ENCODE assay signal across 13 cellular contexts in genomic region chr6:117776441-117776840, GRCh38.
DNase-seq lines count a peak whose midpoint lies in the region; ATAC-seq, FAIRE-seq and TF ChIP-seq lines count a peak whose summit lies in the region.
"Had no signal": no experiment of that assay in that cellular context is flagged by ENCODE, and none has a peak within 500 bp of the region (broad histone marks: within the 10 kb centered on the region; RNA-seq: fewer than 3 reads in every experiment).

No MANE protein-coding gene starts in this region.

- intact Hi-C loops in IMR-90 (cut with micrococcal nuclease): no loop called here
- intact Hi-C loops in GM12878 (cut with micrococcal nuclease; ENCODE audit: unreplicated experiment): no loop called here
- intact Hi-C loops in lower leg skin (cut with DNase I; ENCODE audit: low total_unique reads): no loop called here
- intact Hi-C loops in ascending aorta (cut with DNase I): no loop called here

- no peak overlapping the region for H4K91ac ChIP-seq in IMR-90 (ENCODE audit: insufficient read depth, low read depth, low read length)

- no peak overlapping the region for H3K4ac ChIP-seq in IMR-90 (ENCODE audit: low read depth, low read length)

- H3K27me3 ChIP-seq in IMR-90 (ENCODE audit: control insufficient read depth, insufficient read depth, low read length) (no peaks in the 10 kb centered on the region), GM12878 (replicated peaks in 1 of 2; ENCODE audit: control insufficient read depth in 2 of 2, insufficient read depth in 2 of 2, low read length in 1 of 2) (no peaks in the 10 kb centered on the region), ascending aorta (no peaks in the 10 kb centered on the region)

- no peaks in the 10 kb centered on the region for H3K79me1 ChIP-seq in IMR-90 (ENCODE audit: low read depth in 1 of 2, low read length in 2 of 2)

- H3K36me3 ChIP-seq in IMR-90 (ENCODE audit: control insufficient read depth, insufficient read depth, low read length) (no peaks in the 10 kb centered on the region), GM12878 (ENCODE audit: control insufficient read depth in 2 of 2, insufficient read depth in 2 of 2, low read length in 1 of 2) (no peaks in the 10 kb centered on the region), ascending aorta (no peaks in the 10 kb centered on the region)

- H3K14ac ChIP-seq in IMR-90 (replicated peaks; ENCODE audit: low read depth, low read length): no peak overlapping the region

- H3K9ac ChIP-seq in IMR-90 (ENCODE audit: low read depth, low read length): no peak overlapping the region
- H3K9ac ChIP-seq in GM12878 (ENCODE audit: control insufficient read depth, insufficient read depth, low read length): no peak overlapping the region

- H2AK5ac ChIP-seq in IMR-90 (ENCODE audit: low read depth, low read length): no peak overlapping the region

- no peak overlapping the region for H4K8ac ChIP-seq in IMR-90 (ENCODE audit: low read depth in 2 of 2, low read length in 2 of 2)

- in situ Hi-C loops in IMR-90 (cut with MboI; ENCODE audit: low sequenced_read_pairs) (no loop called here), GM12878 (cut with MboI) (no loop called here)

- CTCF ChIA-PET in A549 (lab: Yijun Ruan, JAX) (interaction anchor here (0.9 kb wide), 1 partner anchor 36 kb away, joined by 3 read pairs; no protein-coding TSS in a partner anchor), IMR-90 (lab: Yijun Ruan, JAX) (interaction anchor here (1.2 kb wide), 1 partner anchor 10 kb away, joined by 3 read pairs; no protein-coding TSS in a partner anchor), GM12878 (lab: Yijun Ruan, JAX) (interaction anchor here (0.6 to 2.2 kb wide), 8 partner anchors 9 to 298 kb away, joined by 3 to 8 read pairs (median 3); no protein-coding TSS in a partner anchor)

- SMC1A ChIA-PET in GM12878 (lab: Charles Lee; ENCODE audit: uncharacterized antibody, unreplicated experiment): interaction anchor here (0.8 kb wide), 1 partner anchor 396 kb away, joined by 3 read pairs; no protein-coding TSS in a partner anchor

- TF ChIP-seq POLR2A in A549 (IDR thresholded peaks at IDR 0.05; ENCODE audit: low read length) (no peak), IMR-90 (IDR thresholded peaks at IDR 0.05; ENCODE audit: low read depth, low read length) (no peak), GM12878 (IDR thresholded peaks at IDR 0.05; ENCODE audit: low read depth, low read length) (no peak), lower leg skin (IDR thresholded peaks at IDR 0.05) (no peak)

- H2AK9ac ChIP-seq in IMR-90 (replicated peaks; ENCODE audit: low read depth, low read length, poor library complexity): no peak overlapping the region

- H3K27ac ChIP-seq in A549: no peak overlapping the region
- H3K27ac ChIP-seq in IMR-90 (ENCODE audit: insufficient read depth, low read length): no peak overlapping the region
- no peak overlapping the region for H3K27ac ChIP-seq in GM12878 (ENCODE audit: control insufficient read depth, insufficient read depth)
- H3K27ac ChIP-seq in ascending aorta: no peak overlapping the region
- H3K27ac ChIP-seq: epithelial cell of prostate had no signal

- H3K18ac ChIP-seq in IMR-90 (ENCODE audit: low read depth, low read length): no peak overlapping the region

- H2BK120ac ChIP-seq in IMR-90 (ENCODE audit: low read depth, low read length): no peak overlapping the region

- H3K4me1 ChIP-seq in A549 (no peaks in the 10 kb centered on the region), IMR-90 (ENCODE audit: control insufficient read depth, insufficient read depth, low read length) (no peaks in the 10 kb centered on the region), GM12878 (ENCODE audit: control insufficient read depth, insufficient read depth, low read length) (peaks cover 14% of the 10 kb centered on the region), ascending aorta (no peaks in the 10 kb centered on the region)

- peak; percentile 65 to 66; a peak in 4 of 6 replicates for ATAC-seq in A549
- peak; percentile 40 for ATAC-seq in GM18870 (IDR thresholded peaks at IDR 0.05; ENCODE audit: unreplicated experiment)
- ATAC-seq in IMR-90 (ENCODE audit: low read depth): 0 out of 2 replicates have a peak, but pooled peaks have one; percentile 29
- peak; percentile 74 for ATAC-seq in GM12878

- TF ChIP-seq CTCF in A549 (IDR thresholded peaks at IDR 0.05) (no peak), IMR-90 (conservative IDR thresholded peaks at IDR 0.05; ENCODE audit: low read depth, low read length) (peak; percentile 32), GM12878 (IDR thresholded peaks at IDR 0.05 in 2 of 3, conservative IDR thresholded peaks at IDR 0.05 in 1 of 3; ENCODE audit: control insufficient read depth in 2 of 3, extremely low read depth in 1 of 3, insufficient read depth in 1 of 3, low read depth in 3 of 3, low read length in 3 of 3) (peak; percentile 23 to 47 (median 42); a peak in 5 of 6 replicates), lower leg skin (IDR thresholded peaks at IDR 0.05) (no peak), ascending aorta (IDR thresholded peaks at IDR 0.05) (no peak)

- POLR2A ChIA-PET in A549 (lab: Yijun Ruan, JAX): no interaction called here
- POLR2A ChIA-PET in IMR-90 (lab: Charles Lee; ENCODE audit: unreplicated experiment): no interaction called here
- POLR2A ChIA-PET in GM12878 (lab: Charles Lee): no interaction called here

- no peak overlapping the region for H3K56ac ChIP-seq in IMR-90 (ENCODE audit: extremely low read depth, insufficient read depth, low read length)

- H2BK15ac ChIP-seq in IMR-90 (ENCODE audit: low read depth, low read length): no peak overlapping the region

- no peaks in the 10 kb centered on the region for H4K20me1 ChIP-seq in IMR-90 (ENCODE audit: insufficient read depth, low read length)
- no peaks in the 10 kb centered on the region for H4K20me1 ChIP-seq in GM12878 (ENCODE audit: control insufficient read depth, insufficient read depth)

- no peak overlapping the region for H3K4me2 ChIP-seq in A549
- no peak overlapping the region for H3K4me2 ChIP-seq in IMR-90 (ENCODE audit: low read depth, low read length)
- H3K4me2 ChIP-seq in GM12878 (ENCODE audit: control insufficient read depth, insufficient read depth): no peak overlapping the region

- no peak overlapping the region for H2BK5ac ChIP-seq in IMR-90 (ENCODE audit: low read depth, low read length, poor library complexity, severe bottlenecking)

- H3K23ac ChIP-seq in IMR-90 (ENCODE audit: low read depth, low read length): no peak overlapping the region

- DNase-seq in A549 (ENCODE audit: low read depth in 1 of 2, low spot score in 1 of 2): no peak
- DNase-seq in IMR-90: peak; percentile 1
- DNase-seq in GM12878 (ENCODE audit: low read depth, low spot score): no peak
- no peak for DNase-seq in lower leg skin (ENCODE audit: low spot score in 2 of 2)
- no peak for DNase-seq in anterior cingulate cortex (lab: John Stamatoyannopoulos, UW)
- DNase-seq in cerebellar cortex (ENCODE audit: low spot score): no peak
- DNase-seq in ascending aorta (ENCODE audit: low spot score in 2 of 2): no peak
- DNase-seq: COR-L47, HFFc6, naive B cell, NCI-H69 had no signal

- BruUV-seq in IMR-90 (replicated peaks; lab: Mats Ljungman, UMichigan) (no TSS peak), GM12878 (replicated peaks; lab: Mats Ljungman, UMichigan) (no TSS peak)

- H3K9me3 ChIP-seq in A549 (no peaks in the 10 kb centered on the region), IMR-90 (ENCODE audit: control insufficient read depth, insufficient read depth, low read length) (no peaks in the 10 kb centered on the region), GM12878 (replicated peaks; ENCODE audit: control insufficient read depth, insufficient read depth, low read length) (no peaks in the 10 kb centered on the region), ascending aorta (no peaks in the 10 kb centered on the region)

- 26% methylated on average over 3 of the region's 3 CpGs for WGBS in A549 (ENCODE audit: missing lambda C conversion rate)
- WGBS in IMR-90 (ENCODE audit: extremely low coverage in 2 of 2, insufficient read length in 1 of 2), 2 experiments: 62% methylated on average over 3 of the region's 3 CpGs; no CpG with 5 or more reads in 1 of the 2 experiments
- 37% methylated on average over 3 of the region's 3 CpGs for WGBS in GM12878 (ENCODE audit: insufficient coverage, insufficient replicate concordance, low lambda C conversion rate, missing lambda C conversion rate)
- 40 to 61% methylated on average over 3 of the region's 3 CpGs for WGBS in lower leg skin, 2 donors

- H3K4me3 ChIP-seq in A549: no peak overlapping the region
- H3K4me3 ChIP-seq in IMR-90 (ENCODE audit: insufficient read depth, low read depth, low read length): no peak overlapping the region
- no peak overlapping the region for H3K4me3 ChIP-seq in GM12878
- H3K4me3 ChIP-seq in lower leg skin (ENCODE audit: low read depth, poor library complexity, severe bottlenecking): no peak overlapping the region
- H3K4me3 ChIP-seq in ascending aorta: no peak overlapping the region

- H2BK20ac ChIP-seq in IMR-90 (ENCODE audit: low read depth, low read length): no peak overlapping the region

- no peak for FAIRE-seq in A549 (lab: Jason Lieb, UNC)
- FAIRE-seq in GM12878 (lab: Jason Lieb, UNC): no peak

- dilution Hi-C loops in IMR-90 (cut with HindIII; ENCODE audit: low sequenced_read_pairs, unreplicated experiment): no loop called here

- H2AFZ ChIP-seq in IMR-90 (replicated peaks; ENCODE audit: low read length, poor library complexity) (no peak overlapping the region), GM12878 (ENCODE audit: control insufficient read depth, low read depth, low read length) (no peak overlapping the region)

- H3K79me2 ChIP-seq in GM12878 (ENCODE audit: control insufficient read depth, insufficient read depth, low read length): no peaks in the 10 kb centered on the region

- TF ChIP-seq RAD21 in A549 (conservative IDR thresholded peaks at IDR 0.05 in 1 of 2, IDR thresholded peaks at IDR 0.05 in 1 of 2) (no peak), IMR-90 (IDR thresholded peaks at IDR 0.05; ENCODE audit: low read length) (no peak), GM12878 (IDR thresholded peaks at IDR 0.05; ENCODE audit: insufficient read depth, low read depth, low read length) (peak; percentile 31; the same call in 1 of the 2 replicates)

- RAD21 ChIA-PET in GM12878 (lab: Charles Lee; ENCODE audit: unreplicated experiment): interaction anchor here (1.0 to 1.1 kb wide), 2 partner anchors 13 to 98 kb away, joined by 3 read pairs; no protein-coding TSS in a partner anchor

- no peaks in the 10 kb centered on the region for H3K9me1 ChIP-seq in IMR-90 (ENCODE audit: insufficient read depth, low read length)

- no peak overlapping the region for H4K5ac ChIP-seq in IMR-90 (ENCODE audit: low read depth, low read length)

- TF ChIP-seq EP300 in A549 (IDR thresholded peaks at IDR 0.05) (no peak), GM12878 (IDR thresholded peaks at IDR 0.05; ENCODE audit: borderline replicate concordance in 1 of 2, control insufficient read depth in 1 of 2, low read depth in 2 of 2, low read length in 2 of 2) (no peak)

TF ChIP-seq in A549, 52 proteins besides CTCF, POLR2A, EP300 and RAD21 (continues in another document):
- no peak for TF ChIP-seq NFE2L2 (conservative IDR thresholded peaks at IDR 0.05; ENCODE audit: low read length)
- no peak for TF ChIP-seq CBX8 (IDR thresholded peaks at IDR 0.05)

TF ChIP-seq in IMR-90, 13 proteins besides CTCF, POLR2A, EP300 and RAD21 (continues in another document):
- TF ChIP-seq CHD1 (IDR thresholded peaks at IDR 0.05; ENCODE audit: low read depth, low read length): no peak

TF ChIP-seq in GM12878, 131 proteins besides CTCF, POLR2A, EP300 and RAD21 (continues in another document):
- TF ChIP-seq RUNX3 (IDR thresholded peaks at IDR 0.05; ENCODE audit: low read length): 0 out of 2 replicates have a peak, but pooled peaks have one; percentile 8

Comparison
In these comparisons a context has a peak if more than half of its experiments do, and no peak if none do; other contexts are left out.
1. CTCF ChIP-seq: peak in IMR-90 (single experiment) and GM12878 (3 of 3); none in A549 (single experiment), lower leg skin (0 of 3) and ascending aorta (0 of 3).
2. Of the 24 proteins assayed by ChIP-seq in both GM12878 and A549: peak only in GM12878: CTCF, RAD21 and SMC3; only in A549: none; in both: none; in neither: 21.
3. Peak in every context shown above with its lines, with median percentiles within 50 percentile points of each other: ATAC-seq.